In the genomic region with DNA sequence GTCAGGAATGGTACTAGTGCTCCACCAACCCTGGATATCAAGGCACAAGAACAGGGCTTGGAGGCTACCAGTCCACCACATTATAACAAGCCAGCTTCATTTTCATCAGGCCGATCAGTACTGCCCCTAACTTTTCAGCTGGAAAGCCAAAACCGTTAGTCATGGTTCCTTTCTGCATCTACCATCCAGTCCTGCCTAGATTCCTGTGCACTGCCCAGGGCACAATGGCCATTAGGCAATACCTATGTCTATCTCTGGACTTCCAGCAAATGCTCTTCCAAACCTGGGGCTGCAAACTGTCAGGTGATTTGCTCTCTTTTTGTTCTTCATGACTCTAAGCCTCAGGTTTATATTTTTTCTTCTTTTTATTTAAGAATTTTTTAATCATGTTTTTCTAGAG, we compare ENCODE assay signal across 20 cellular contexts.
DNase-seq lines count a peak whose midpoint lies in the region; ATAC-seq, FAIRE-seq and TF ChIP-seq lines count a peak whose summit lies in the region.
"Had no signal": no experiment of that assay in that cellular context is flagged by ENCODE, and none has a peak within 500 bp of the region (broad histone marks: within the 10 kb centered on the region; RNA-seq: fewer than 3 reads in every experiment).

No MANE protein-coding gene starts in this region.

- TF ChIP-seq CTCF in epithelial cell of esophagus (IDR thresholded peaks at IDR 0.05; ENCODE audit: insufficient read depth, low read depth, low read length, missing control alignments) (no peak), GM23338 (conservative IDR thresholded peaks at IDR 0.05; ENCODE audit: low read depth in 2 of 2) (no peak)

- DNase-seq in EH (ENCODE audit: low read depth) (peak; percentile 26), GM23248 (peak; percentile 1), epithelial cell of esophagus (ENCODE audit: low read depth) (peak; percentile 30), urothelium cell line (ENCODE audit: low spot score) (no peak), GM23338 (ENCODE audit: low spot score) (no peak), MV-4-11 (lab: John Stamatoyannopoulos, UW) (no peak)
- no peak for DNase-seq in activated CD8-positive, alpha-beta memory T cell treated with anti-CD3 and anti-CD28 coated beads, Interleukin-2, amount 50 U/mL, for 48 hours
- DNase-seq: 8988T; Calu3; CD8-positive, alpha-beta T cell; DMS79 treated with DMSO at 0.1 percent for 48 hours; GDM1; H9; IMR-90 had no signal

- FAIRE-seq in urothelium cell line (lab: Jason Lieb, UNC): peak; percentile 37
- FAIRE-seq: GM12892, GM18507, H1, HTR-8/SVneo had no signal

- H3K27ac ChIP-seq in GM23248 (no peak overlapping the region), GM23338 (ENCODE audit: low read depth) (no peak overlapping the region)
- H3K27ac ChIP-seq: BLaER1 treated with 17β-estradiol and CSF1 and Interleukin-3, amounts not matched to agents 10 nM and 100 nM had no signal

- no peak overlapping the region for H3K27ac Mint-ChIP-seq in GM23338
- H3K27ac Mint-ChIP-seq: B cell; CD8-positive, alpha-beta T cell; H9 had no signal

- H3K36me3 Mint-ChIP-seq in GM23338 (ENCODE audit: low read depth): no peaks in the 10 kb centered on the region
- H3K36me3 Mint-ChIP-seq: CD8-positive, alpha-beta T cell had no signal

- ATAC-seq in GM23338: no peak
- ATAC-seq: CD8-positive, alpha-beta T cell had no signal

- no peak overlapping the region for H3K9ac ChIP-seq in GM23248
- H3K9ac ChIP-seq: BLaER1 treated with 17β-estradiol and CSF1 and Interleukin-3, amounts not matched to agents 10 nM and 100 nM had no signal

- H3K4me1 ChIP-seq in GM23248 (ENCODE audit: insufficient read depth) (no peaks in the 10 kb centered on the region), GM23338 (ENCODE audit: insufficient read depth) (no peaks in the 10 kb centered on the region)
- H3K4me1 ChIP-seq: BLaER1 treated with 17β-estradiol and CSF1 and Interleukin-3, amounts not matched to agents 10 nM and 100 nM had no signal

- no peaks in the 10 kb centered on the region for H3K27me3 Mint-ChIP-seq in GM23338 (ENCODE audit: insufficient read depth, low read depth, poor library complexity)
- H3K27me3 Mint-ChIP-seq: B cell had no signal

- H3K4me2 ChIP-seq in GM23248 (ENCODE audit: unreplicated experiment) (no peak overlapping the region), GM23338 (no peak overlapping the region)
- H3K4me2 ChIP-seq: BLaER1 treated with 17β-estradiol and CSF1 and Interleukin-3, amounts not matched to agents 10 nM and 100 nM had no signal

- no peaks in the 10 kb centered on the region for H3K9me3 ChIP-seq in GM23248 (ENCODE audit: low read depth)
- H3K9me3 ChIP-seq: BLaER1 treated with 17β-estradiol and CSF1 and Interleukin-3, amounts not matched to agents 10 nM and 100 nM had no signal

- no peak overlapping the region for H3K4me3 Mint-ChIP-seq in GM23338
- H3K4me3 Mint-ChIP-seq: B cell; CD8-positive, alpha-beta T cell; H9 had no signal

- in situ Hi-C loops in GM23248 (cut with MboI): no loop called here

- H3F3A ChIP-seq in GM23248 (ENCODE audit: insufficient read depth) (no peaks in the 10 kb centered on the region), GM23338 (replicated peaks; ENCODE audit: low read depth) (no peaks in the 10 kb centered on the region)

- no peaks in the 10 kb centered on the region for H3K9me2 ChIP-seq in GM23248 (ENCODE audit: insufficient read depth)
- no peaks in the 10 kb centered on the region for H3K9me2 ChIP-seq in GM23338 (ENCODE audit: insufficient read depth)

- H3K36me3 ChIP-seq in GM23248 (ENCODE audit: low read depth): no peaks in the 10 kb centered on the region
- no peaks in the 10 kb centered on the region for H3K36me3 ChIP-seq in GM23338 (ENCODE audit: insufficient read depth)
- H3K36me3 ChIP-seq: BLaER1 treated with 17β-estradiol and CSF1 and Interleukin-3, amounts not matched to agents 10 nM and 100 nM had no signal

- H2AFZ ChIP-seq in GM23248 (no peak overlapping the region), GM23338 (no peak overlapping the region)

- WGBS in GM23248 (ENCODE audit: low coverage in 1 of 2, low lambda C conversion rate in 2 of 2, missing lambda C conversion rate in 2 of 2), 2 experiments: 14 to 17% methylated on average over 2 of the region's 2 CpGs

- no peaks in the 10 kb centered on the region for H3K27me3 ChIP-seq in GM23248 (replicated peaks; ENCODE audit: insufficient read depth)
- H3K27me3 ChIP-seq in GM23338 (ENCODE audit: insufficient read depth): no peaks in the 10 kb centered on the region
- H3K27me3 ChIP-seq: BLaER1 treated with 17β-estradiol and CSF1 and Interleukin-3, amounts not matched to agents 10 nM and 100 nM had no signal

- H3K9me3 Mint-ChIP-seq in GM23338: no peaks in the 10 kb centered on the region
- H3K9me3 Mint-ChIP-seq: CD8-positive, alpha-beta T cell; H9 had no signal

- H3K4me1 Mint-ChIP-seq in GM23338: no peaks in the 10 kb centered on the region
- H3K4me1 Mint-ChIP-seq: B cell, H9 had no signal

- no peak overlapping the region for H3K4me3 ChIP-seq in GM23248
- no peak overlapping the region for H3K4me3 ChIP-seq in epithelial cell of esophagus (ENCODE audit: low read length)
- no peak overlapping the region for H3K4me3 ChIP-seq in GM23338
- H3K4me3 ChIP-seq: BLaER1 treated with 17β-estradiol and CSF1 and Interleukin-3, amounts not matched to agents 10 nM and 100 nM had no signal

- no peaks in the 10 kb centered on the region for H3K79me2 ChIP-seq in GM23248 (ENCODE audit: insufficient read depth)
- no peaks in the 10 kb centered on the region for H3K79me2 ChIP-seq in GM23338 (replicated peaks; ENCODE audit: insufficient read depth)

- H4K20me1 ChIP-seq in GM23248 (ENCODE audit: insufficient read depth) (no peaks in the 10 kb centered on the region), GM23338 (replicated peaks; ENCODE audit: insufficient read depth) (no peaks in the 10 kb centered on the region)
- H4K20me1 ChIP-seq: BLaER1 treated with 17β-estradiol and CSF1 and Interleukin-3, amounts not matched to agents 10 nM and 100 nM had no signal

TF ChIP-seq in GM23338, 12 proteins besides CTCF, POLR2A, EP300 and RAD21 (continues in another document):
- TF ChIP-seq, protein P1, sequence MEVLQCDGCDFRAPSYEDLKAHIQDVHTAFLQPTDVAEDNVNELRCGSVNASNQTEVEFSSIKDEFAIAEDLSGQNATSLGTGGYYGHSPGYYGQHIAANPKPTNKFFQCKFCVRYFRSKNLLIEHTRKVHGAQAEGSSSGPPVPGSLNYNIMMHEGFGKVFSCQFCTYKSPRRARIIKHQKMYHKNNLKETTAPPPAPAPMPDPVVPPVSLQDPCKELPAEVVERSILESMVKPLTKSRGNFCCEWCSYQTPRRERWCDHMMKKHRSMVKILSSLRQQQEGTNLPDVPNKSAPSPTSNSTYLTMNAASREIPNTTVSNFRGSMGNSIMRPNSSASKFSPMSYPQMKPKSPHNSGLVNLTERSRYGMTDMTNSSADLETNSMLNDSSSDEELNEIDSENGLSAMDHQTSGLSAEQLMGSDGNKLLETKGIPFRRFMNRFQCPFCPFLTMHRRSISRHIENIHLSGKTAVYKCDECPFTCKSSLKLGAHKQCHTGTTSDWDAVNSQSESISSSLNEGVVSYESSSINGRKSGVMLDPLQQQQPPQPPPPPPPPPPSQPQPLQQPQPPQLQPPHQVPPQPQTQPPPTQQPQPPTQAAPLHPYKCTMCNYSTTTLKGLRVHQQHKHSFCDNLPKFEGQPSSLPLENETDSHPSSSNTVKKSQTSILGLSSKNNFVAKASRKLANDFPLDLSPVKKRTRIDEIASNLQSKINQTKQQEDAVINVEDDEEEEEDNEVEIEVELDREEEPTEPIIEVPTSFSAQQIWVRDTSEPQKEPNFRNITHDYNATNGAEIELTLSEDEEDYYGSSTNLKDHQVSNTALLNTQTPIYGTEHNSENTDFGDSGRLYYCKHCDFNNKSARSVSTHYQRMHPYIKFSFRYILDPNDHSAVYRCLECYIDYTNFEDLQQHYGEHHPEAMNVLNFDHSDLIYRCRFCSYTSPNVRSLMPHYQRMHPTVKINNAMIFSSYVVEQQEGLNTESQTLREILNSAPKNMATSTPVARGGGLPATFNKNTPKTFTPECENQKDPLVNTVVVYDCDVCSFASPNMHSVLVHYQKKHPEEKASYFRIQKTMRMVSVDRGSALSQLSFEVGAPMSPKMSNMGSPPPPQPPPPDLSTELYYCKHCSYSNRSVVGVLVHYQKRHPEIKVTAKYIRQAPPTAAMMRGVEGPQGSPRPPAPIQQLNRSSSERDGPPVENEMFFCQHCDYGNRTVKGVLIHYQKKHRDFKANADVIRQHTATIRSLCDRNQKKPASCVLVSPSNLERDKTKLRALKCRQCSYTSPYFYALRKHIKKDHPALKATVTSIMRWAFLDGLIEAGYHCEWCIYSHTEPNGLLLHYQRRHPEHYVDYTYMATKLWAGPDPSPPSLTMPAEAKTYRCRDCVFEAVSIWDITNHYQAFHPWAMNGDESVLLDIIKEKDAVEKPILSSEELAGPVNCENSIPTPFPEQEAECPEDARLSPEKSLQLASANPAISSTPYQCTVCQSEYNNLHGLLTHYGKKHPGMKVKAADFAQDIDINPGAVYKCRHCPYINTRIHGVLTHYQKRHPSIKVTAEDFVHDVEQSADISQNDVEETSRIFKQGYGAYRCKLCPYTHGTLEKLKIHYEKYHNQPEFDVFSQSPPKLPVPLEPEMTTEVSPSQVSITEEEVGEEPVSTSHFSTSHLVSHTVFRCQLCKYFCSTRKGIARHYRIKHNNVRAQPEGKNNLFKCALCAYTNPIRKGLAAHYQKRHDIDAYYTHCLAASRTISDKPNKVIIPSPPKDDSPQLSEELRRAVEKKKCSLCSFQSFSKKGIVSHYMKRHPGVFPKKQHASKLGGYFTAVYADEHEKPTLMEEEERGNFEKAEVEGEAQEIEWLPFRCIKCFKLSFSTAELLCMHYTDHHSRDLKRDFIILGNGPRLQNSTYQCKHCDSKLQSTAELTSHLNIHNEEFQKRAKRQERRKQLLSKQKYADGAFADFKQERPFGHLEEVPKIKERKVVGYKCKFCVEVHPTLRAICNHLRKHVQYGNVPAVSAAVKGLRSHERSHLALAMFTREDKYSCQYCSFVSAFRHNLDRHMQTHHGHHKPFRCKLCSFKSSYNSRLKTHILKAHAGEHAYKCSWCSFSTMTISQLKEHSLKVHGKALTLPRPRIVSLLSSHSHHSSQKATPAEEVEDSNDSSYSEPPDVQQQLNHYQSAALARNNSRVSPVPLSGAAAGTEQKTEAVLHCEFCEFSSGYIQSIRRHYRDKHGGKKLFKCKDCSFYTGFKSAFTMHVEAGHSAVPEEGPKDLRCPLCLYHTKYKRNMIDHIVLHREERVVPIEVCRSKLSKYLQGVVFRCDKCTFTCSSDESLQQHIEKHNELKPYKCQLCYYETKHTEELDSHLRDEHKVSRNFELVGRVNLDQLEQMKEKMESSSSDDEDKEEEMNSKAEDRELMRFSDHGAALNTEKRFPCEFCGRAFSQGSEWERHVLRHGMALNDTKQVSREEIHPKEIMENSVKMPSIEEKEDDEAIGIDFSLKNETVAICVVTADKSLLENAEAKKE (CRISPR knock-in tag; IDR thresholded peaks at IDR 0.05): no peak
- TF ChIP-seq CREB1 (CRISPR knock-in tag; IDR thresholded peaks at IDR 0.05; ENCODE audit: low read depth): no peak

Comparison
In these comparisons a context has a peak if more than half of its experiments do, and no peak if none do; other contexts are left out.
1. DNase-seq: peak in EH (single experiment), GM23248 (single experiment) and epithelial cell of esophagus (single experiment); none in urothelium cell line (single experiment), activated CD8-positive, alpha-beta memory T cell treated with anti-CD3 and anti-CD28 coated beads, Interleukin-2, amount 50 U/mL, for 48 hours (single experiment), GM23338 (single experiment) and MV-4-11 (single experiment).